Comparison of ENCODE assay signal across 10 cellular contexts in genomic region chr7:132666076-132666775, GRCh38.
DNase-seq lines count a peak whose midpoint lies in the region; ATAC-seq, FAIRE-seq and TF ChIP-seq lines count a peak whose summit lies in the region.
"Had no signal": no experiment of that assay in that cellular context is flagged by ENCODE, and none has a peak within 500 bp of the region (broad histone marks: within the 10 kb centered on the region; RNA-seq: fewer than 3 reads in every experiment).

No MANE protein-coding gene starts in this region.

- TF ChIP-seq POLR2A in NB4 (IDR thresholded peaks at IDR 0.05; ENCODE audit: extremely low read depth, insufficient read length): no peak
- no peak for TF ChIP-seq POLR2A in H54 (IDR thresholded peaks at IDR 0.05; ENCODE audit: low read depth, low read length)

- DNase-seq in activated CD4-positive, alpha-beta T cell treated with anti-CD3 and anti-CD28 coated beads for 36 hours: peak; percentile 43
- no peak for DNase-seq in activated CD4-positive, alpha-beta T cell treated with anti-CD3 and anti-CD28 coated beads for 4 hours
- DNase-seq in NB4 (ENCODE audit: low read depth) (peak; percentile 24), astrocyte of the spinal cord (ENCODE audit: low read depth, low spot score) (peak; percentile 5), natural killer cell (no peak), H54 (ENCODE audit: insufficient read length, low spot score) (no peak), sciatic nerve (ENCODE audit: low spot score) (no peak)

- H3K4me3 ChIP-seq in NB4 (ENCODE audit: low read depth, low read length) (no peak overlapping the region), astrocyte of the spinal cord (ENCODE audit: low read depth, low read length) (no peak overlapping the region)

- TF ChIP-seq CTCF in NB4 (IDR thresholded peaks at IDR 0.05; ENCODE audit: low read depth, low read length) (no peak), astrocyte of the spinal cord (IDR thresholded peaks at IDR 0.05; ENCODE audit: low read depth, low read length) (no peak), natural killer cell (IDR thresholded peaks at IDR 0.05) (no peak)

- peaks cover 4% of the 10 kb centered on the region for H3K9me3 Mint-ChIP-seq in activated CD4-positive, alpha-beta T cell treated with anti-CD3 and anti-CD28 coated beads for 36 hours (ENCODE audit: low read depth)
- H3K9me3 Mint-ChIP-seq in natural killer cell: no peaks in the 10 kb centered on the region
- no peaks in the 10 kb centered on the region for H3K9me3 Mint-ChIP-seq in stimulated activated memory B cell treated with anti-CD40 and anti-IgM and Interleukin-4, amounts not matched to agents 10 μg/mL and 1 μg/mL and 100 μg/mL, for 72 hours

- POLR2A ChIA-PET in activated CD4-positive, alpha-beta T cell treated with anti-CD3 and anti-CD28 coated beads for 36 hours (lab: Charles Lee): interaction anchor here (2.2 kb wide), 1 partner anchor 9 kb away, joined by 6 read pairs; no protein-coding TSS in a partner anchor

- CTCF ChIA-PET in activated CD4-positive, alpha-beta T cell treated with anti-CD3 and anti-CD28 coated beads for 36 hours (lab: Charles Lee): interaction anchor here (0.6 to 2.5 kb wide), 4 partner anchors 8 to 924 kb away, joined by 3 to 15 read pairs (median 9); no protein-coding TSS in a partner anchor

- no peak for FAIRE-seq in H54 (lab: Jason Lieb, UNC)
- FAIRE-seq: A204.1, GM19239 had no signal

- peaks cover 2% of the 10 kb centered on the region for H3K36me3 Mint-ChIP-seq in activated CD4-positive, alpha-beta T cell treated with anti-CD3 and anti-CD28 coated beads for 36 hours (ENCODE audit: low read depth)
- H3K36me3 Mint-ChIP-seq in natural killer cell: no peaks in the 10 kb centered on the region
- no peaks in the 10 kb centered on the region for H3K36me3 Mint-ChIP-seq in stimulated activated memory B cell treated with anti-CD40 and anti-IgM and Interleukin-4, amounts not matched to agents 10 μg/mL and 1 μg/mL and 100 μg/mL, for 72 hours

- H3K27me3 Mint-ChIP-seq in activated CD4-positive, alpha-beta T cell treated with anti-CD3 and anti-CD28 coated beads for 36 hours: no peaks in the 10 kb centered on the region
- H3K27me3 Mint-ChIP-seq in natural killer cell (ENCODE audit: low read depth in 2 of 2): no peaks in the 10 kb centered on the region
- no peaks in the 10 kb centered on the region for H3K27me3 Mint-ChIP-seq in stimulated activated memory B cell treated with anti-CD40 and anti-IgM and Interleukin-4, amounts not matched to agents 10 μg/mL and 1 μg/mL and 100 μg/mL, for 72 hours

- intact Hi-C loops in activated CD4-positive, alpha-beta T cell treated with anti-CD3 and anti-CD28 coated beads for 36 hours (cut with DNase I, micrococcal nuclease): loop anchor here in 1 of 2 experiments (1.0 kb wide), 1 partner anchor 11 kb away; no protein-coding TSS in a partner anchor
- intact Hi-C loops in natural killer cell (cut with micrococcal nuclease) (no loop called here), sciatic nerve (cut with DNase I) (no loop called here)

- H3K4me3 Mint-ChIP-seq in activated CD4-positive, alpha-beta T cell treated with anti-CD3 and anti-CD28 coated beads for 36 hours: no peak overlapping the region
- no peak overlapping the region for H3K4me3 Mint-ChIP-seq in natural killer cell
- no peak overlapping the region for H3K4me3 Mint-ChIP-seq in stimulated activated memory B cell treated with anti-CD40 and anti-IgM and Interleukin-4, amounts not matched to agents 10 μg/mL and 1 μg/mL and 100 μg/mL, for 72 hours

- in situ Hi-C loops in astrocyte of the spinal cord (cut with HindIII; ENCODE audit: low sequenced_read_pairs): no loop called here

- peaks cover 12% of the 10 kb centered on the region for H3K4me1 Mint-ChIP-seq in activated CD4-positive, alpha-beta T cell treated with anti-CD3 and anti-CD28 coated beads for 36 hours
- H3K4me1 Mint-ChIP-seq in natural killer cell: peaks cover 7 to 8% of the 10 kb centered on the region in 2 donors
- H3K4me1 Mint-ChIP-seq in stimulated activated memory B cell treated with anti-CD40 and anti-IgM and Interleukin-4, amounts not matched to agents 10 μg/mL and 1 μg/mL and 100 μg/mL, for 72 hours: peaks cover 5% of the 10 kb centered on the region

- peak overlapping the region; percentile 74 for H3K27ac Mint-ChIP-seq in activated CD4-positive, alpha-beta T cell treated with anti-CD3 and anti-CD28 coated beads for 36 hours
- peak overlapping the region in 1 of 2 donors; percentile 73 for H3K27ac Mint-ChIP-seq in natural killer cell
- H3K27ac Mint-ChIP-seq in stimulated activated memory B cell treated with anti-CD40 and anti-IgM and Interleukin-4, amounts not matched to agents 10 μg/mL and 1 μg/mL and 100 μg/mL, for 72 hours: no peak overlapping the region

- peak; percentile 92 for ATAC-seq in activated CD4-positive, alpha-beta T cell treated with anti-CD3 and anti-CD28 coated beads for 36 hours
- ATAC-seq in natural killer cell (peak; percentile 62 to 72 (median 67)), sciatic nerve (no peak)
- ATAC-seq in stimulated activated memory B cell treated with anti-CD40 and anti-IgM and Interleukin-4, amounts not matched to agents 10 μg/mL and 1 μg/mL and 100 μg/mL, for 72 hours: no peak

Comparison
In these comparisons a context has a peak if more than half of its experiments do, and no peak if none do; other contexts are left out.
1. DNase-seq: peak in activated CD4-positive, alpha-beta T cell treated with anti-CD3 and anti-CD28 coated beads for 36 hours (single experiment), NB4 (single experiment) and astrocyte of the spinal cord (single experiment); none in activated CD4-positive, alpha-beta T cell treated with anti-CD3 and anti-CD28 coated beads for 4 hours (0 of 2), natural killer cell (single experiment), H54 (single experiment) and sciatic nerve (single experiment).
2. ATAC-seq: peak in activated CD4-positive, alpha-beta T cell treated with anti-CD3 and anti-CD28 coated beads for 36 hours (single experiment) and natural killer cell (3 of 3); none in stimulated activated memory B cell treated with anti-CD40 and anti-IgM and Interleukin-4, amounts not matched to agents 10 μg/mL and 1 μg/mL and 100 μg/mL, for 72 hours (single experiment) and sciatic nerve (single experiment).